ENCODE assay signal across 19 cellular contexts in the genomic region with DNA sequence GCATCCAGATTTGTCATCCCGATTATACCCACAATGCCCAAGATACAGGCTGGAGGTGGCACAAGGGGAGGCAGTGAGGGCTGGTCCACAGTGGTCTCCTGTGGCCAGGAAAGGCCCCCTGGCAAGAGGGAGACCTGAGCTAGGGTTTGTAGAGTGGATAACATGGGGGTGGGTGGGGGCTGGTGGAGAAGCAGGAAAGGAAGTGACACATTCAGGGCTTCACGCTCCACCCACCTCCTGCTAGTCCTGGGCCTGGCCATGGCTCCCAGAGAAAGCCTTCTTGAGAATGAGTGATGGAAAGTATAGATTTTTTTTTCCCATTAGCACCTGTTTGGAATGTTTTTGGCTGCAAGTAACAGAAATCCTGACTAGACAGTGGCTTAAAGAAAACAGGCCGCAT.
DNase-seq lines count a peak whose midpoint lies in the region; ATAC-seq, FAIRE-seq and TF ChIP-seq lines count a peak whose summit lies in the region.
"Had no signal": no experiment of that assay in that cellular context is flagged by ENCODE, and none has a peak within 500 bp of the region (broad histone marks: within the 10 kb centered on the region; RNA-seq: fewer than 3 reads in every experiment).

No MANE protein-coding gene starts in this region.

- WGBS in K562 (ENCODE audit: insufficient coverage, low coverage, missing lambda C conversion rate) = 0% methylated on average over 3 of the region's 3 CpGs

- CTCF ChIA-PET in K562 (lab: Yijun Ruan, JAX; ENCODE audit: low intra/inter-chr PET ratio) = no interaction called here

- H3K27me3 ChIP-seq in K562 (ENCODE audit: control insufficient read depth in 2 of 2, insufficient read depth in 2 of 2, low read length in 2 of 2) (peaks cover 33 to 59% of the 10 kb centered on the region in 2 experiments), HAP-1 (ENCODE audit: low read depth) (no peaks in the 10 kb centered on the region)
- H3K27me3 ChIP-seq: MG63, suprapubic skin had no signal

- H3K4me2 ChIP-seq in K562 (ENCODE audit: insufficient read depth, low read length) = no peak overlapping the region

- in situ Hi-C loops in K562 (cut with MboI) (no loop called here), HAP-1 (cut with MboI; ENCODE audit: low sequenced_read_pairs) (no loop called here)

- H3K9me3 Mint-ChIP-seq in natural killer cell treated with Interleukin-12 subunit alpha and Interleukin-12 subunit beta and Interleukin-15 and Interleukin-18, amount 100 ng/mL, for 72 hours = peaks cover under 1% of the 10 kb centered on the region
- H3K9me3 Mint-ChIP-seq in natural killer cell (no peaks in the 10 kb centered on the region), progenitor cell of endocrine pancreas (ENCODE audit: low read depth) (no peaks in the 10 kb centered on the region)
- H3K9me3 Mint-ChIP-seq: activated naive CD4-positive, alpha-beta T cell treated with anti-CD3 and anti-CD28 coated beads, Interleukin-2, amount 50 U/mL, for 24 hours; neural crest cell had no signal

- peaks cover 19 to 20% of the 10 kb centered on the region in 2 donors for H3K4me1 Mint-ChIP-seq in natural killer cell treated with Interleukin-12 subunit alpha and Interleukin-12 subunit beta and Interleukin-15 and Interleukin-18, amount 100 ng/mL, for 72 hours (ENCODE audit: low read depth in 2 of 2)
- H3K4me1 Mint-ChIP-seq in natural killer cell (peaks cover 9 to 22% of the 10 kb centered on the region in 2 donors), progenitor cell of endocrine pancreas (ENCODE audit: low read depth) (no peaks in the 10 kb centered on the region)
- H3K4me1 Mint-ChIP-seq: mesothelial cell of epicardium, neural crest cell had no signal

- H3K9ac ChIP-seq in K562 (ENCODE audit: insufficient read depth in 1 of 2, low read depth in 2 of 2, low read length in 2 of 2) = no peak overlapping the region

- intact Hi-C loops in natural killer cell (cut with micrococcal nuclease) (no loop called here), K562 (cut with micrococcal nuclease) (no loop called here)

- H3K9me1 ChIP-seq in K562 (ENCODE audit: control insufficient read depth, insufficient read depth, low read length) = no peaks in the 10 kb centered on the region

- peak; percentile 59 for DNase-seq in natural killer cell treated with Interleukin-12 subunit alpha and Interleukin-12 subunit beta and Interleukin-15 and Interleukin-18, amount 100 ng/mL, for 72 hours (ENCODE audit: low spot score)
- no peak for DNase-seq in natural killer cell
- DNase-seq in K562 (ENCODE audit: extremely low read depth in 1 of 4, low spot score in 3 of 4) = no peak
- DNase-seq in NCI-H1436 treated with DMSO at 0.1 percent for 48 hours (lab: John Stamatoyannopoulos, UW) = no peak
- DNase-seq in progenitor cell of endocrine pancreas (ENCODE audit: low spot score, unreplicated experiment) = no peak
- DNase-seq in HAP-1 (ENCODE audit: low spot score in 2 of 2) = no peak
- no peak for DNase-seq in stimulated activated CD4-positive, alpha-beta T cell treated with anti-CD3 and anti-CD28 coated beads, Interleukin-4, amount 100 ng/mL, for 1 hour
- DNase-seq: Caco-2, hypothalamus, kidney glomerular epithelial cell, MG63, NCI-H187 had no signal

- H3K27ac Mint-ChIP-seq in natural killer cell treated with Interleukin-12 subunit alpha and Interleukin-12 subunit beta and Interleukin-15 and Interleukin-18, amount 100 ng/mL, for 72 hours = no peak overlapping the region
- H3K27ac Mint-ChIP-seq in natural killer cell = peak overlapping the region in 1 of 2 donors; percentile 48
- no peak overlapping the region for H3K27ac Mint-ChIP-seq in progenitor cell of endocrine pancreas
- H3K27ac Mint-ChIP-seq: activated naive CD4-positive, alpha-beta T cell treated with anti-CD3 and anti-CD28 coated beads, Interleukin-2, amount 50 U/mL, for 24 hours; mesothelial cell of epicardium had no signal

- FAIRE-seq in K562 (lab: Jason Lieb, UNC) = no peak
- FAIRE-seq: colon, H54 had no signal

- TF ChIP-seq CTCF in natural killer cell (IDR thresholded peaks at IDR 0.05) (no peak), K562 (IDR thresholded peaks at IDR 0.05 in 2 of 3, conservative IDR thresholded peaks at IDR 0.05 in 1 of 3; ENCODE audit: insufficient read depth in 2 of 3, low read depth in 1 of 3, low read length in 3 of 3) (no peak), progenitor cell of endocrine pancreas (IDR thresholded peaks at IDR 0.05; ENCODE audit: unreplicated experiment) (no peak)

- H3K4me3 Mint-ChIP-seq in natural killer cell treated with Interleukin-12 subunit alpha and Interleukin-12 subunit beta and Interleukin-15 and Interleukin-18, amount 100 ng/mL, for 72 hours = no peak overlapping the region
- H3K4me3 Mint-ChIP-seq in natural killer cell = no peak overlapping the region
- H3K4me3 Mint-ChIP-seq in progenitor cell of endocrine pancreas (ENCODE audit: low read depth) = no peak overlapping the region
- H3K4me3 Mint-ChIP-seq: activated naive CD4-positive, alpha-beta T cell treated with anti-CD3 and anti-CD28 coated beads, Interleukin-2, amount 50 U/mL, for 24 hours; mesothelial cell of epicardium; neural crest cell had no signal

- H3K4me1 ChIP-seq in K562 (replicated peaks in 1 of 2; ENCODE audit: control insufficient read depth in 2 of 2, insufficient read depth in 2 of 2, low read length in 2 of 2) = peaks cover 0 to 2% of the 10 kb centered on the region in 2 experiments; a peak in 1 of 5 replicates
- H3K4me1 ChIP-seq in HAP-1 = no peaks in the 10 kb centered on the region
- H3K4me1 ChIP-seq: Caco-2, suprapubic skin had no signal

- peaks cover 0 to 2% of the 10 kb centered on the region in 2 donors for H3K27me3 Mint-ChIP-seq in natural killer cell treated with Interleukin-12 subunit alpha and Interleukin-12 subunit beta and Interleukin-15 and Interleukin-18, amount 100 ng/mL, for 72 hours
- H3K27me3 Mint-ChIP-seq in natural killer cell (ENCODE audit: low read depth in 2 of 2) = no peaks in the 10 kb centered on the region
- H3K27me3 Mint-ChIP-seq in progenitor cell of endocrine pancreas = no peaks in the 10 kb centered on the region

- TF ChIP-seq RAD21 in K562 (CRISPR knock-in tag; conservative IDR thresholded peaks at IDR 0.05 in 1 of 2, IDR thresholded peaks at IDR 0.05 in 1 of 2) = no peak

- POLR2A ChIA-PET in K562 (lab: Yijun Ruan, JAX) = interaction anchor here (0.9 to 1.2 kb wide), 3 partner anchors 11 to 197 kb away, joined by 3 to 4 read pairs (median 3); no protein-coding TSS in a partner anchor

- peak; percentile 57 to 62 for ATAC-seq in natural killer cell treated with Interleukin-12 subunit alpha and Interleukin-12 subunit beta and Interleukin-15 and Interleukin-18, amount 100 ng/mL, for 72 hours
- ATAC-seq in natural killer cell = no peak
- peak; percentile 56 for ATAC-seq in HG02610 (IDR thresholded peaks at IDR 0.05; ENCODE audit: unreplicated experiment)
- ATAC-seq in K562 = 0 out of 3 replicates have a peak, but pooled peaks have one; percentile 41

- no peak for TF ChIP-seq EP300 in K562 (IDR thresholded peaks at IDR 0.05; ENCODE audit: low read length)

- TF ChIP-seq POLR2A in K562 (conservative IDR thresholded peaks at IDR 0.05) = no peak

- no peaks in the 10 kb centered on the region for H3K36me3 ChIP-seq in K562 (ENCODE audit: control insufficient read depth, insufficient read depth, low read length)
- no peaks in the 10 kb centered on the region for H3K36me3 ChIP-seq in HAP-1 (replicated peaks)

- H4K20me1 ChIP-seq in K562 (replicated peaks; ENCODE audit: control insufficient read depth, insufficient read depth, low read length) = no peaks in the 10 kb centered on the region

- H3K36me3 Mint-ChIP-seq in natural killer cell treated with Interleukin-12 subunit alpha and Interleukin-12 subunit beta and Interleukin-15 and Interleukin-18, amount 100 ng/mL, for 72 hours = peaks cover 5% of the 10 kb centered on the region
- no peaks in the 10 kb centered on the region for H3K36me3 Mint-ChIP-seq in natural killer cell
- no peaks in the 10 kb centered on the region for H3K36me3 Mint-ChIP-seq in progenitor cell of endocrine pancreas (ENCODE audit: insufficient read depth)
- H3K36me3 Mint-ChIP-seq: activated naive CD4-positive, alpha-beta T cell treated with anti-CD3 and anti-CD28 coated beads, Interleukin-2, amount 50 U/mL, for 24 hours had no signal

- no peak overlapping the region for H3K27ac ChIP-seq in K562 (ENCODE audit: extremely low read depth, low read depth, low read length)
- H3K27ac ChIP-seq: suprapubic skin had no signal

- no peaks in the 10 kb centered on the region for H3K79me2 ChIP-seq in K562 (ENCODE audit: control insufficient read depth, insufficient read depth, low read length)

- no TSS peak for BruUV-seq in K562 (replicated peaks; lab: Mats Ljungman, UMichigan)

- H2AFZ ChIP-seq in K562 (ENCODE audit: low read depth, low read length) = no peak overlapping the region

- H3K9me3 ChIP-seq in K562 (replicated peaks; ENCODE audit: control insufficient read depth, insufficient read depth, low read depth, low read length) (peaks cover 1% of the 10 kb centered on the region), HAP-1 (no peaks in the 10 kb centered on the region)
- H3K9me3 ChIP-seq: Caco-2, MG63, suprapubic skin had no signal

- H3K4me3 ChIP-seq in K562 = no peak overlapping the region
- no peak overlapping the region for H3K4me3 ChIP-seq in HAP-1
- H3K4me3 ChIP-seq: MG63, suprapubic skin had no signal

TF ChIP-seq in K562, 482 proteins besides CTCF, POLR2A, EP300 and RAD21:
- TF ChIP-seq RBM15 (IDR thresholded peaks at IDR 0.05; ENCODE audit: insufficient read depth, low read length) (no peak), NR1H2 (CRISPR knock-in tag; IDR thresholded peaks at IDR 0.05) (no peak), BRF1 (IDR thresholded peaks at IDR 0.05; ENCODE audit: borderline replicate concordance, extremely low read depth, insufficient read length) (no peak), FOXK1 (CRISPR knock-in tag; IDR thresholded peaks at IDR 0.05; ENCODE audit: borderline replicate concordance) (no peak), TAL1 (IDR thresholded peaks at IDR 0.05) (no peak), ZNF143 (CRISPR knock-in tag; IDR thresholded peaks at IDR 0.05) (no peak)
- TF ChIP-seq, protein P1, sequence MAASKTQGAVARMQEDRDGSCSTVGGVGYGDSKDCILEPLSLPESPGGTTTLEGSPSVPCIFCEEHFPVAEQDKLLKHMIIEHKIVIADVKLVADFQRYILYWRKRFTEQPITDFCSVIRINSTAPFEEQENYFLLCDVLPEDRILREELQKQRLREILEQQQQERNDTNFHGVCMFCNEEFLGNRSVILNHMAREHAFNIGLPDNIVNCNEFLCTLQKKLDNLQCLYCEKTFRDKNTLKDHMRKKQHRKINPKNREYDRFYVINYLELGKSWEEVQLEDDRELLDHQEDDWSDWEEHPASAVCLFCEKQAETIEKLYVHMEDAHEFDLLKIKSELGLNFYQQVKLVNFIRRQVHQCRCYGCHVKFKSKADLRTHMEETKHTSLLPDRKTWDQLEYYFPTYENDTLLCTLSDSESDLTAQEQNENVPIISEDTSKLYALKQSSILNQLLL (CRISPR knock-in tag; IDR thresholded peaks at IDR 0.05; ENCODE audit: borderline replicate concordance) = no peak
TF ChIP-seq in K562: peak in this region for 0.

Comparison
In these comparisons a context has a peak if more than half of its experiments do, and no peak if none do; other contexts are left out.
1. ATAC-seq: peak in natural killer cell treated with Interleukin-12 subunit alpha and Interleukin-12 subunit beta and Interleukin-15 and Interleukin-18, amount 100 ng/mL, for 72 hours (2 of 2), HG02610 (single experiment) and K562 (single experiment); none in natural killer cell (0 of 3).